Comparison of ENCODE assay signal across 32 cellular contexts in genomic region chr12:2112401-2112800, GRCh38. TPM values are rescaled to one million over a fixed set of nuclear protein-coding genes. Genes with fewer than 3 reads are reported as not detected.
DNase-seq lines count a peak whose midpoint lies in the region; ATAC-seq and TF ChIP-seq lines count a peak whose summit lies in the region.
"Had no signal": no experiment of that assay in that cellular context is flagged by ENCODE, and none has a peak within 500 bp of the region (broad histone marks: within the 10 kb centered on the region; RNA-seq: fewer than 3 reads in every experiment).

No MANE protein-coding gene starts in this region.

- in situ Hi-C loops in transverse colon (cut with MboI; ENCODE audit: low pct_ligation_motif_present in 1 of 4, low pct_unique_long_range_greater_than_20kb in 1 of 4, low sequenced_read_pairs in 3 of 4): no loop called here

- DNase-seq in activated effector memory CD4-positive, alpha-beta T cell treated with anti-CD3 and anti-CD28 coated beads, Interleukin-2, amount 50 U/mL, for 16 hours: peak; percentile 27
- DNase-seq in activated effector memory CD4-positive, alpha-beta T cell treated with Interleukin-2 at 50 U/mL for 16 hours: no peak
- DNase-seq in ascending aorta (ENCODE audit: low spot score in 2 of 2): no peak
- DNase-seq in mucosa of descending colon: peak in 1 of 3 donors; percentile 67
- peak; percentile 38 for DNase-seq in transverse colon
- DNase-seq in NCI-H2196 (lab: John Stamatoyannopoulos, UW; ENCODE audit: unreplicated experiment): no peak
- DNase-seq in NCI-H1105 treated with DMSO at 0.1 percent for 48 hours (lab: John Stamatoyannopoulos, UW): no peak
- no peak for DNase-seq in left lung
- DNase-seq: activated CD4-positive, alpha-beta T cell treated with anti-CD3 and anti-CD28 coated beads, Interleukin-2, amount 50 U/mL, for 4 hours; activated CD4-positive, CD25-positive, alpha-beta regulatory T cell; activated naive CD4-positive, alpha-beta T cell treated with anti-CD3 and anti-CD28 coated beads, Interleukin-2, amount 50 U/mL, for 16 hours; amniotic stem cell; CD4-positive, CD25-positive, alpha-beta regulatory T cell; cortex of kidney; effector memory CD8-positive, alpha-beta T cell; EL; foreskin fibroblast; GM23248; KG1; mesendoderm; MG63; naive B cell; NCI-H2081; NCI-H446 treated with DMSO at 0.1 percent for 48 hours; retina; stimulated activated CD4-positive, alpha-beta T cell treated with anti-CD3 and anti-CD28 coated beads, Interleukin-12 subunit alpha, Interleukin-12 subunit beta, amount 100 ng/mL, for 4 hours; stimulated activated CD4-positive, alpha-beta T cell treated with anti-CD3 and anti-CD28 coated beads, Interleukin-4, amount 100 ng/mL, for 1 hour; substantia nigra; T-cell had no signal

- H3K27me3 ChIP-seq in ascending aorta (no peaks in the 10 kb centered on the region), transverse colon (no peaks in the 10 kb centered on the region), left lung (no peaks in the 10 kb centered on the region)
- H3K27me3 ChIP-seq: MG63, SJSA1, vagina had no signal

- H3K36me3 ChIP-seq in ascending aorta: peaks cover 6 to 14% of the 10 kb centered on the region in 2 donors
- H3K36me3 ChIP-seq in mucosa of descending colon (ENCODE audit: low read depth): no peaks in the 10 kb centered on the region
- no peaks in the 10 kb centered on the region for H3K36me3 ChIP-seq in transverse colon
- H3K36me3 ChIP-seq in left lung: no peaks in the 10 kb centered on the region
- H3K36me3 ChIP-seq: MG63, vagina had no signal

- ATAC-seq in mucosa of descending colon: peak; percentile 76
- ATAC-seq in left lung: no peak
- ATAC-seq: effector memory CD8-positive, alpha-beta T cell; stimulated activated effector memory CD8-positive, alpha-beta T cell treated with anti-CD3 and anti-CD28 coated beads, Interleukin-12 subunit alpha, Interleukin-12 subunit beta, amount 100 ng/mL, for 72 hours; T-cell had no signal

- H3K4me3 ChIP-seq in ascending aorta (no peak overlapping the region), mucosa of descending colon (no peak overlapping the region), transverse colon (no peak overlapping the region), left lung (no peak overlapping the region)
- H3K4me3 ChIP-seq: GM23248, MG63, SJSA1, vagina had no signal

- intact Hi-C loops in ascending aorta (cut with DNase I): no loop called here
- intact Hi-C loops in mucosa of descending colon (cut with DNase I, micrococcal nuclease): no loop called here
- intact Hi-C loops in transverse colon (cut with DNase I; ENCODE audit: low total_unique reads): no loop called here
- intact Hi-C loops in left lung (cut with DNase I): no loop called here

- no peak for TF ChIP-seq EP300 in transverse colon (IDR thresholded peaks at IDR 0.05; ENCODE audit: low read depth)

- TF ChIP-seq POLR2A in transverse colon (IDR thresholded peaks at IDR 0.05): no peak

- no peak for TF ChIP-seq CTCF in ascending aorta (IDR thresholded peaks at IDR 0.05)
- no peak for TF ChIP-seq CTCF in mucosa of descending colon (IDR thresholded peaks at IDR 0.05)
- TF ChIP-seq CTCF in transverse colon (IDR thresholded peaks at IDR 0.05): no peak
- TF ChIP-seq CTCF in left lung (IDR thresholded peaks at IDR 0.05): no peak

- H3K4me1 ChIP-seq in ascending aorta (peaks cover 12 to 53% of the 10 kb centered on the region in 2 donors), mucosa of descending colon (ENCODE audit: low read depth) (no peaks in the 10 kb centered on the region), transverse colon (peaks cover 0 to 18% (median 11%) of the 10 kb centered on the region in 4 donors), left lung (no peaks in the 10 kb centered on the region)
- H3K4me1 ChIP-seq: SJSA1, vagina had no signal

- WGBS in transverse colon (ENCODE audit: low coverage in 1 of 2), 2 donors: 57 to 80% methylated on average over 3 to 7 of the region's 7 CpGs

- H3K27ac ChIP-seq in ascending aorta (peak overlapping the region; percentile 72 to 75), transverse colon (peak overlapping the region in 2 of 4 donors; percentile 7 to 38), left lung (no peak overlapping the region)
- H3K27ac ChIP-seq: GM23248, SJSA1, vagina had no signal

- H3K9me3 ChIP-seq in ascending aorta (no peaks in the 10 kb centered on the region), mucosa of descending colon (no peaks in the 10 kb centered on the region), transverse colon (no peaks in the 10 kb centered on the region), left lung (no peaks in the 10 kb centered on the region)
- H3K9me3 ChIP-seq: MG63, SJSA1, vagina had no signal

RNA-seq across cellular contexts. Expression of gene CACNA1C, which starts 59.6 kb away (rescaled TPM):
- total RNA-seq in ascending aorta: 102 TPM
- 10 to 100 TPM in 1 of 3 donors, 1 to 10 TPM in 2; 5.5 to 89.4 (median 9.2) TPM for total RNA-seq in mucosa of descending colon
- 10 to 100 TPM; 18.8 to 35.2 (median 24.8) TPM for total RNA-seq in transverse colon
- total RNA-seq in left lung: 10 to 100 TPM; 12.0 to 21.9 TPM

Comparison
In these comparisons a context has a peak if more than half of its experiments do, and no peak if none do; other contexts are left out.
1. DNase-seq: peak in activated effector memory CD4-positive, alpha-beta T cell treated with anti-CD3 and anti-CD28 coated beads, Interleukin-2, amount 50 U/mL, for 16 hours (single experiment) and transverse colon (single experiment); none in activated effector memory CD4-positive, alpha-beta T cell treated with Interleukin-2 at 50 U/mL for 16 hours (single experiment), ascending aorta (0 of 2), NCI-H2196 (single experiment), NCI-H1105 treated with DMSO at 0.1 percent for 48 hours (single experiment) and left lung (0 of 2).
2. H3K27ac ChIP-seq: peak in ascending aorta (2 of 2); none in left lung (0 of 2).